ENCODE assay signal across 8 cellular contexts in genomic region chr11:103108933-103109817, GRCh38. TPM values are rescaled to one million over a fixed set of nuclear protein-coding genes. Genes with fewer than 3 reads are reported as not detected.
DNase-seq lines count a peak whose midpoint lies in the region; ATAC-seq, FAIRE-seq and TF ChIP-seq lines count a peak whose summit lies in the region.

Gene DYNC2H1 (plus strand): TSS chr11:103109426. CDS start chr11:103109575, 149 bp downstream.

- H3K36me3 Mint-ChIP-seq in T-helper 2 cell treated with Interferon-gamma antibody and Interleukin-4, amounts not matched to agents 5 μg/mL and 100 μg/mL, for 36 hours (ENCODE audit: low read depth), result no peaks in the 10 kb centered on the region
- peaks cover 3% of the 10 kb centered on the region for H3K36me3 Mint-ChIP-seq in astrocyte (ENCODE audit: low read depth, unreplicated experiment)

- H3K27me3 Mint-ChIP-seq in T-helper 2 cell treated with Interferon-gamma antibody and Interleukin-4, amounts not matched to agents 5 μg/mL and 100 μg/mL, for 36 hours (ENCODE audit: low read depth), result peaks cover 42% of the 10 kb centered on the region
- H3K27me3 Mint-ChIP-seq in astrocyte (ENCODE audit: low read depth, unreplicated experiment), result no peaks in the 10 kb centered on the region

- peaks cover 11% of the 10 kb centered on the region for H3K4me1 Mint-ChIP-seq in T-helper 2 cell treated with Interferon-gamma antibody and Interleukin-4, amounts not matched to agents 5 μg/mL and 100 μg/mL, for 36 hours (ENCODE audit: low read depth)
- H3K4me1 Mint-ChIP-seq in astrocyte (ENCODE audit: low read depth, unreplicated experiment), result peaks cover 7% of the 10 kb centered on the region

- no peaks in the 10 kb centered on the region for H3K27me3 ChIP-seq in astrocyte (ENCODE audit: insufficient read depth, low read length)

- no peaks in the 10 kb centered on the region for H3K36me3 ChIP-seq in astrocyte (ENCODE audit: insufficient read depth, low read length)

- H2AFZ ChIP-seq in astrocyte (ENCODE audit: low read depth, low read length), result peak within 1 kb of the TSS; percentile 97

- peak; percentile 100 for ATAC-seq in HG02884 (IDR thresholded peaks at IDR 0.05; ENCODE audit: unreplicated experiment)

- DNase-seq in GM13976 (ENCODE audit: low spot score), result peak; percentile 91
- DNase-seq in NCI-H146 (lab: John Stamatoyannopoulos, UW), result peak; percentile 88
- DNase-seq in T-helper 2 cell treated with Interferon-gamma antibody and Interleukin-4, amounts not matched to agents 5 μg/mL and 100 μg/mL, for 36 hours (ENCODE audit: low spot score), result peak; percentile 90
- peak; percentile 85 for DNase-seq in astrocyte (ENCODE audit: low read depth)
- peak; percentile 14 to 87 (median 71) for DNase-seq in hypothalamus (lab: John Stamatoyannopoulos, UW)
- peak; percentile 74 for DNase-seq in retinal pigment epithelial cell (ENCODE audit: low read depth)
- DNase-seq in NK-92 treated with Interleukin-12 subunit alpha and Interleukin-12 subunit beta, amount 100 ng/mL, for 24 hours (lab: John Stamatoyannopoulos, UW), result no peak

- TF ChIP-seq CTCF in GM13976 (IDR thresholded peaks at IDR 0.05; ENCODE audit: borderline replicate concordance, control extremely low read depth, extremely low read depth, insufficient read depth, missing control alignments) (peak; percentile 46), astrocyte (IDR thresholded peaks at IDR 0.05; ENCODE audit: insufficient read depth, low read depth, low read length) (peak; percentile 48), retinal pigment epithelial cell (conservative IDR thresholded peaks at IDR 0.05; ENCODE audit: low read depth, low read length) (peak; percentile 58)

- H3K4me3 ChIP-seq in astrocyte (ENCODE audit: insufficient read depth, low read depth, low read length) (peak within 1 kb of the TSS; percentile 100), retinal pigment epithelial cell (ENCODE audit: low read length) (peak within 1 kb of the TSS; percentile 90)

- no peaks in the 10 kb centered on the region for H3K9me3 ChIP-seq in astrocyte (ENCODE audit: insufficient read depth, low read depth, low read length)

- peak; percentile 41 for FAIRE-seq in astrocyte (lab: Jason Lieb, UNC)

- H3K9me3 Mint-ChIP-seq in T-helper 2 cell treated with Interferon-gamma antibody and Interleukin-4, amounts not matched to agents 5 μg/mL and 100 μg/mL, for 36 hours, result no peaks in the 10 kb centered on the region
- H3K9me3 Mint-ChIP-seq in astrocyte (ENCODE audit: unreplicated experiment), result no peaks in the 10 kb centered on the region

- peak within 1 kb of the TSS; percentile 99 for H3K4me2 ChIP-seq in astrocyte (ENCODE audit: low read length)

- no peaks in the 10 kb centered on the region for H4K20me1 ChIP-seq in astrocyte (ENCODE audit: insufficient read depth, low read length)

- in situ Hi-C loops in GM13976 (cut with MboI; ENCODE audit: low sequenced_read_pairs, unreplicated experiment), result no loop called here

- peak within 1 kb of the TSS; percentile 90 for H3K9ac ChIP-seq in astrocyte (ENCODE audit: low read length)

- no peaks in the 10 kb centered on the region for H3K4me1 ChIP-seq in astrocyte (ENCODE audit: insufficient read depth, low read length)

- peak within 1 kb of the TSS; percentile 89 for H3K27ac Mint-ChIP-seq in T-helper 2 cell treated with Interferon-gamma antibody and Interleukin-4, amounts not matched to agents 5 μg/mL and 100 μg/mL, for 36 hours
- H3K27ac Mint-ChIP-seq in astrocyte (ENCODE audit: unreplicated experiment), result peak within 1 kb of the TSS; percentile 96

- H3K79me2 ChIP-seq in astrocyte (ENCODE audit: insufficient read depth, low read length), result peaks cover 3% of the 10 kb centered on the region

- peak within 1 kb of the TSS; percentile 84 for H3K27ac ChIP-seq in astrocyte (ENCODE audit: low read depth, low read length)

- H3K4me3 Mint-ChIP-seq in T-helper 2 cell treated with Interferon-gamma antibody and Interleukin-4, amounts not matched to agents 5 μg/mL and 100 μg/mL, for 36 hours, result peak within 1 kb of the TSS; percentile 96
- peak within 1 kb of the TSS; percentile 99 for H3K4me3 Mint-ChIP-seq in astrocyte (ENCODE audit: unreplicated experiment)

RNA-seq across cellular contexts. Expression of gene DYNC2H1, which starts in this region (rescaled TPM):
- 17.2 and 20.9 TPM in 2 replicates for total RNA-seq in astrocyte
